ENCODE assay signal across 7 cellular contexts in the genomic region with DNA sequence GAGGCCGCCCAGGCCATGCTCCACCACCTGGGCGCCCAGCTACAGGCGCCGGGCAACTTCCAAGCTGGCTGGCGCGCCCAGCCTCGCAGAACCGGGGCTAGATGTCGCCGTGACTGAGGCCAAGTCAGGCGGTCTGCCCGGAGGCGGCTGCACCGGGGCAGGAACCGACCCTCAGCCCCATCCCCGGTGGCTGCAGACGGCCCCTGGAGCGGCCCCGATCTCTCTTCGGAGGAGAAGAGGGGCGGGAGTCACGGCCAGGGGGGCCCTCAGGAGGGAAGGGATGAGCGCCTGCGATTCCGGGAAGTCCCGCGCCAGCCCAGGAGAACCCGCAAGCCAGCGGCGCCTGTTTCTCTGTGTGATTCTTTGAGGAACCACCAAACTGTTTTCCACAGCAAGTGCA.
DNase-seq lines count a peak whose midpoint lies in the region; ATAC-seq and TF ChIP-seq lines count a peak whose summit lies in the region.
"Not testable (repeated sequence)": the region's sequence is repeated elsewhere in the genome, so short reads cannot be mapped to it uniquely, and the experiment has no call there.

No MANE protein-coding gene starts in this region.

- H3K9me3 Mint-ChIP-seq in GM23338, result not testable (repeated sequence)

- DNase-seq in GM23338 (ENCODE audit: low spot score), result peak; percentile 41
- DNase-seq in Panc1 (ENCODE audit: low read depth, low spot score); mammary epithelial cell; cardiac muscle cell (ENCODE audit: low read depth in 1 of 2, low spot score in 1 of 2); prostate gland (ENCODE audit: low spot score); testis: not testable (repeated sequence)

- 0% methylated on average over 1 of the region's 30 CpGs for WGBS in mammary epithelial cell (ENCODE audit: low coverage, missing lambda C conversion rate)
- 2% methylated on average over 15 of the region's 30 CpGs for WGBS in prostate gland
- WGBS in testis, 2 donors, result 1% methylated on average over 14 of the region's 30 CpGs; no CpG with 5 or more reads in 1 of the 2 donors

- H3K4me2 ChIP-seq in GM23338 (peak overlapping the region; percentile 81), mammary epithelial cell (ENCODE audit: insufficient read depth, low read depth, low read length) (peak overlapping the region; percentile 30)

- H3K27ac Mint-ChIP-seq in GM23338, result not testable (repeated sequence)

- not testable (repeated sequence) for H3K9me2 ChIP-seq in GM23338 (ENCODE audit: insufficient read depth)

- not testable (repeated sequence) for H3K4me1 ChIP-seq in GM23338 (ENCODE audit: insufficient read depth); Panc1 (ENCODE audit: control insufficient read depth, insufficient read depth, low read length); mammary epithelial cell (ENCODE audit: insufficient read depth, low read length); cardiac muscle cell (ENCODE audit: low read depth); iPS-20b (ENCODE audit: insufficient read depth, low read length); prostate gland (replicated peaks); testis

- not testable (repeated sequence) for TF ChIP-seq CTCF in GM23338 (conservative IDR thresholded peaks at IDR 0.05; ENCODE audit: low read depth in 2 of 2); Panc1 (IDR thresholded peaks at IDR 0.05); mammary epithelial cell (conservative IDR thresholded peaks at IDR 0.05 in 1 of 2, IDR thresholded peaks at IDR 0.05 in 1 of 2; ENCODE audit: extremely low read depth in 1 of 2, insufficient read depth in 1 of 2, low read depth in 1 of 2, low read length in 2 of 2); cardiac muscle cell (IDR thresholded peaks at IDR 0.05; ENCODE audit: low read depth, low read length); prostate gland (IDR thresholded peaks at IDR 0.05); testis (IDR thresholded peaks at IDR 0.05)

- ATAC-seq in GM23338, result peak; percentile 23
- ATAC-seq in Panc1, result not testable (repeated sequence)

- not testable (repeated sequence) for H2AFZ ChIP-seq in GM23338; mammary epithelial cell (ENCODE audit: low read depth, low read length)

- intact Hi-C loops in Panc1 (cut with micrococcal nuclease; ENCODE audit: unreplicated experiment); mammary epithelial cell (cut with micrococcal nuclease); prostate gland (cut with DNase I); testis (cut with DNase I; ENCODE audit: low total_unique reads): not testable (repeated sequence)

- TF ChIP-seq POLR2A in prostate gland (IDR thresholded peaks at IDR 0.05); testis (IDR thresholded peaks at IDR 0.05): not testable (repeated sequence)

- H3K27me3 ChIP-seq in GM23338 (ENCODE audit: insufficient read depth), result peaks cover 64% of the 10 kb centered on the region
- not testable (repeated sequence) for H3K27me3 ChIP-seq in Panc1 (ENCODE audit: control insufficient read depth, insufficient read depth, low read length); mammary epithelial cell (ENCODE audit: insufficient read depth, low read length); prostate gland (replicated peaks; ENCODE audit: insufficient read depth); testis
- peaks cover 43% of the 10 kb centered on the region for H3K27me3 ChIP-seq in cardiac muscle cell
- peaks cover 34% of the 10 kb centered on the region for H3K27me3 ChIP-seq in iPS-20b (ENCODE audit: insufficient read depth, low read length)

- H3K36me3 Mint-ChIP-seq in GM23338 (ENCODE audit: low read depth), result not testable (repeated sequence)

- dilution Hi-C loops in mammary epithelial cell (cut with HindIII; ENCODE audit: low sequenced_read_pairs), result not testable (repeated sequence)

- CTCF ChIA-PET in Panc1 (lab: Charles Lee); mammary epithelial cell (lab: Charles Lee; ENCODE audit: low non-redundant PET): not testable (repeated sequence)

- not testable (repeated sequence) for H3K27ac ChIP-seq in GM23338 (ENCODE audit: low read depth); Panc1 (ENCODE audit: low read length); mammary epithelial cell (ENCODE audit: insufficient read depth, low read depth, low read length); cardiac muscle cell; iPS-20b (ENCODE audit: low read length); prostate gland
- H3K27ac ChIP-seq in testis, result peak overlapping the region; percentile 76 to 80

- not testable (repeated sequence) for H3K4me1 Mint-ChIP-seq in GM23338

- in situ Hi-C loops in Panc1 (cut with HindIII; ENCODE audit: low pct_unique_long_range_greater_than_20kb, low sequenced_read_pairs); mammary epithelial cell (cut with MboI; ENCODE audit: low sequenced_read_pairs in 2 of 2): not testable (repeated sequence)

- BruUV-seq in Panc1 (replicated peaks; lab: Mats Ljungman, UMichigan); mammary epithelial cell (replicated peaks; lab: Mats Ljungman, UMichigan): not testable (repeated sequence)

- POLR2A ChIA-PET in Panc1 (lab: Charles Lee), result not testable (repeated sequence)

- H3K36me3 ChIP-seq in GM23338 (ENCODE audit: insufficient read depth); Panc1 (ENCODE audit: control insufficient read depth, insufficient read depth, low read length); mammary epithelial cell (ENCODE audit: insufficient read depth, low read length); cardiac muscle cell; iPS-20b (ENCODE audit: insufficient read depth, low read depth, low read length); prostate gland; testis (ENCODE audit: low read depth, missing control alignments): not testable (repeated sequence)

- peak overlapping the region; percentile 60 for H3K4me3 ChIP-seq in GM23338
- H3K4me3 ChIP-seq in Panc1 (ENCODE audit: low read depth in 2 of 2, low read length in 2 of 2), result peak overlapping the region; percentile 52 to 64
- not testable (repeated sequence) for H3K4me3 ChIP-seq in mammary epithelial cell (replicated peaks in 1 of 3; ENCODE audit: insufficient read depth in 1 of 3, low read depth in 2 of 3, low read length in 3 of 3)
- H3K4me3 ChIP-seq in cardiac muscle cell, result peak overlapping the region; percentile 33
- peak overlapping the region; percentile 58; the same call in 1 of the 2 replicates for H3K4me3 ChIP-seq in iPS-20b (ENCODE audit: low read length)
- H3K4me3 ChIP-seq in prostate gland, result peak overlapping the region; percentile 14 to 36
- H3K4me3 ChIP-seq in testis, result peak overlapping the region; percentile 42 to 68

- H3K27me3 Mint-ChIP-seq in GM23338 (ENCODE audit: insufficient read depth, low read depth, poor library complexity), result peaks cover 22% of the 10 kb centered on the region

- not testable (repeated sequence) for H4K20me1 ChIP-seq in GM23338 (replicated peaks; ENCODE audit: insufficient read depth); mammary epithelial cell (ENCODE audit: insufficient read depth, low read length)

- H3F3A ChIP-seq in GM23338 (replicated peaks; ENCODE audit: low read depth), result not testable (repeated sequence)

- not testable (repeated sequence) for H3K79me2 ChIP-seq in GM23338 (replicated peaks; ENCODE audit: insufficient read depth); mammary epithelial cell (ENCODE audit: insufficient read depth, low read length)

- peak overlapping the region; percentile 69; the same call in 2 of the 3 replicates for H3K4me3 Mint-ChIP-seq in GM23338

- H3K9me3 ChIP-seq in Panc1 (ENCODE audit: control insufficient read depth, insufficient read depth, low read depth, low read length); mammary epithelial cell (replicated peaks; ENCODE audit: insufficient read depth, low read length); cardiac muscle cell (ENCODE audit: low read depth); iPS-20b (ENCODE audit: insufficient read depth, low read depth, low read length); prostate gland; testis: not testable (repeated sequence)

- not testable (repeated sequence) for H3K9ac ChIP-seq in mammary epithelial cell (ENCODE audit: insufficient read depth, low read length); iPS-20b (ENCODE audit: low read depth, low read length)

TF ChIP-seq in GM23338, 12 proteins besides CTCF, POLR2A, EP300 and RAD21:
- peak; percentile 46 for TF ChIP-seq EZH2 (IDR thresholded peaks at IDR 0.05; ENCODE audit: low read depth, unreplicated experiment)
